8 cellular contexts compared by ENCODE assay signal in the genomic region with DNA sequence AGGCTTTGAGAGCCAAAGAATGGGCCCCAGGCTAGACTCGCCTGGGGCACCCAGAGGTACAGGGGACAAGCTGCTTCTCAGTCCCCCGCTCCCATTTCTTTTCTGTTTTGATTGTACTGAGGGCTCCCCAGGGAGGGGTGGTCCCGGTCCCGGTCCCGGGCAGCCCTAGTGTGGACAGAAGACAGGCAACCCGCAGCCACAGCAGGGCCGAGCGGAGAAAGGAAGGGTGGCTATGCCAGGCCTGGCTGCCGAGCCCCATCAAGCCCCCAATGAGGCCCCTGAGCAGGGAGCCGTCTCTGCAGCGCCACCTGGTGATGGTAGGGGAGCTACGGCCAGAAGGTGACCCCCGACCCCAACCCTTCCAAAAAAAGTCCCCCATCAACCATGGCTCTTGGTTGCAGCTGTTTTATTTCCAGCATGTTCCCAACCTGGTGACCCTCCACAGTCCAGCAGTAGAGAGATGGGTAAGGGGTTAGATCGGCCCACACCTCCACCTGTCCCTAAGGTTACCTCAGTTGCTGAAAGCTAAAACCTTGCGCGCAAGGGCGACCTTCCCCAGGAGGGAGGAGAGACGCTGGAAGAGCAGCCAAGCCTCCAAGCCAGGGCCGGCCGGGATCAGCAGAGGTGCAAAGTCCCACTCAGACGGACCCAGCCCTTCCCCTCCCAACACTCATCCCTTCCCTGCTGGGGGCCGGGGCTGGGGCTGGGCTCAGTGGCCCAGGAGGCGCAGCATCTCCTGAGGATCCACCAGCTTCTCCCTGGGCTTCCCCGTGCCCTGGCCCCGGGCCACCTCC.
DNase-seq lines count a peak whose midpoint lies in the region; ATAC-seq and TF ChIP-seq lines count a peak whose summit lies in the region.

No MANE protein-coding gene starts in this region.

- peaks cover 65% of the 10 kb centered on the region for H3K27me3 Mint-ChIP-seq in nephron (ENCODE audit: low read depth)

- peak; percentile 42 for DNase-seq in NCI-H146 (lab: John Stamatoyannopoulos, UW)
- no peak for DNase-seq in NCI-H146 treated with DMSO at 0.1 percent for 48 hours (lab: John Stamatoyannopoulos, UW; ENCODE audit: unreplicated experiment)
- peak; percentile 34 for DNase-seq in NCI-H510A (lab: John Stamatoyannopoulos, UW)
- DNase-seq in activated CD8-positive, alpha-beta memory T cell treated with anti-CD3 and anti-CD28 coated beads, Interleukin-2, amount 50 U/mL, for 24 hours (ENCODE audit: extremely low read depth), result peak; percentile 39
- peak; percentile 23 for DNase-seq in epithelial cell of esophagus (ENCODE audit: low read depth)
- DNase-seq in stimulated activated naive CD4-positive, alpha-beta T cell treated with Interleukin-2 at 50 U/mL for 16 hours (lab: John Stamatoyannopoulos, UW), result peak; percentile 65

- peak; percentile 57 for TF ChIP-seq CTCF in epithelial cell of esophagus (IDR thresholded peaks at IDR 0.05; ENCODE audit: insufficient read depth, low read depth, low read length, missing control alignments)
- peak; percentile 71 to 79 (median 74) for TF ChIP-seq CTCF in nephron (IDR thresholded peaks at IDR 0.05; ENCODE audit: unreplicated experiment in 3 of 3)

- H3K9me3 Mint-ChIP-seq in nephron, result no peaks in the 10 kb centered on the region

- H3K4me1 Mint-ChIP-seq in nephron, result peaks cover 5% of the 10 kb centered on the region

- peak overlapping the region in 1 of 3 experiments; percentile 35 for H3K4me3 Mint-ChIP-seq in nephron

- no peak overlapping the region for H3K4me3 ChIP-seq in epithelial cell of esophagus (ENCODE audit: low read length)

- no peaks in the 10 kb centered on the region for H3K36me3 Mint-ChIP-seq in nephron (ENCODE audit: low read depth)

- H3K27ac Mint-ChIP-seq in nephron, result no peak overlapping the region

- no peak for ATAC-seq in GM21515 (IDR thresholded peaks at IDR 0.05; ENCODE audit: unreplicated experiment)
